In the genomic region with DNA sequence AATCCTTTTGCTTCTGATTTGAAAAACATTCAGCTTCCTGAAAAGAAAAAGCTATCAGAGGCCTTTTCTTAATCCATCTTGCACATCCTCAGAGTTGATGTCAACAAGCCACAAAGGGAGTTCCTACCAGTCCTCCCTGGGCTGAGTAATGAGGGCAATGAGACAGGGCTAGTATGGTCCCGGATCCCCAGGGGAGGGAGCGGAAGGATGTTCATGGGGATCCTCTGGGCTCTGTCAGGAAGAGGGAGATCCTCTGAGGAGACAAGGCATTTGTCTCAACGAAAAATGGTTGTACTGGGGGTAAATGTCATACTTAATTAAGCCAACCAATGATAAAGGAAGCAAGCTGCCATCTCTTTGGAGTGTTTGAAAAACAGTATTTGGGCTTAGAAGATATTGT, we compare ENCODE assay signal across 1 cellular context.
TF ChIP-seq lines count a peak whose summit lies in the region.

No MANE protein-coding gene starts in this region.

TF ChIP-seq in SK-N-SH, 30 proteins besides CTCF, POLR2A, EP300 and RAD21 (continued from another document):
- TF ChIP-seq ZBTB33 (IDR thresholded peaks at IDR 0.05; ENCODE audit: borderline replicate concordance, low read depth) (no peak), MEF2A (IDR thresholded peaks at IDR 0.05; ENCODE audit: borderline replicate concordance, low read depth) (no peak), TCF12 (IDR thresholded peaks at IDR 0.05) (peak; percentile 26; the same call in 1 of the 2 replicates)
- TF ChIP-seq, protein P1, sequence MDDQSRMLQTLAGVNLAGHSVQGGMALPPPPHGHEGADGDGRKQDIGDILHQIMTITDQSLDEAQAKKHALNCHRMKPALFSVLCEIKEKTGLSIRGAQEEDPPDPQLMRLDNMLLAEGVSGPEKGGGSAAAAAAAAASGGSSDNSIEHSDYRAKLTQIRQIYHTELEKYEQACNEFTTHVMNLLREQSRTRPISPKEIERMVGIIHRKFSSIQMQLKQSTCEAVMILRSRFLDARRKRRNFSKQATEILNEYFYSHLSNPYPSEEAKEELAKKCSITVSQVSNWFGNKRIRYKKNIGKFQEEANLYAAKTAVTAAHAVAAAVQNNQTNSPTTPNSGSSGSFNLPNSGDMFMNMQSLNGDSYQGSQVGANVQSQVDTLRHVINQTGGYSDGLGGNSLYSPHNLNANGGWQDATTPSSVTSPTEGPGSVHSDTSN (IDR thresholded peaks at IDR 0.05) = no peak; the same call in 1 of the 2 replicates
TF ChIP-seq in SK-N-SH: peak in this region for 1.
